Comparison of ENCODE assay signal across 13 cellular contexts in genomic region chr17:35028531-35029262, GRCh38. TPM values are rescaled to one million over a fixed set of nuclear protein-coding genes. Genes with fewer than 3 reads are reported as not detected.
DNase-seq lines count a peak whose midpoint lies in the region; ATAC-seq and TF ChIP-seq lines count a peak whose summit lies in the region.
"Had no signal": no experiment of that assay in that cellular context is flagged by ENCODE, and none has a peak within 500 bp of the region (broad histone marks: within the 10 kb centered on the region; RNA-seq: fewer than 3 reads in every experiment).

No MANE protein-coding gene starts in this region.

- DNase-seq in activated T-cell treated with anti-CD3 and anti-CD28 coated beads, Interleukin-2, amount 50 U/mL, for 72 hours, result no peak
- no peak for DNase-seq in activated T-cell treated with anti-CD3 and anti-CD28 coated beads, Interleukin-2, amount 50 U/mL, for 48 hours
- peak; percentile 16 for DNase-seq in UCSD-AML1 (lab: John Stamatoyannopoulos, UW; ENCODE audit: unreplicated experiment)
- no peak for DNase-seq in esophagus squamous epithelium (lab: John Stamatoyannopoulos, UW)
- DNase-seq in SHP77 treated with DMSO at 0.1 percent for 48 hours (lab: John Stamatoyannopoulos, UW), result no peak
- DNase-seq in sigmoid colon, result no peak
- DNase-seq in 8988T, result no peak
- DNase-seq: amygdala, BE2C, NCI-H524, WERI-Rb-1 had no signal

- WGBS in esophagus squamous epithelium, 2 donors, result 55 to 61% methylated on average over 3 of the region's 3 CpGs
- 42 to 60% methylated on average over 3 of the region's 3 CpGs for WGBS in sigmoid colon, 2 donors

- H3K27ac ChIP-seq in esophagus squamous epithelium (peak overlapping the region; percentile 45 to 73 (median 60)), temporal lobe (ENCODE audit: low read depth, low read length) (peak overlapping the region; percentile 22), sigmoid colon (peak overlapping the region in 2 of 4 donors; percentile 34 to 49)
- H3K27ac ChIP-seq: KMS-11, WERI-Rb-1 had no signal

- peak overlapping the region in 1 of 2 donors; percentile 20 for H3K4me3 Mint-ChIP-seq in activated T-cell treated with anti-CD3 and anti-CD28 coated beads, Interleukin-2, amount 50 U/mL, for 72 hours

- H3K9me3 ChIP-seq in esophagus squamous epithelium (no peaks in the 10 kb centered on the region), sigmoid colon (no peaks in the 10 kb centered on the region)
- H3K9me3 ChIP-seq: BE2C had no signal

- H3K27me3 ChIP-seq in esophagus squamous epithelium, result no peaks in the 10 kb centered on the region
- no peaks in the 10 kb centered on the region for H3K27me3 ChIP-seq in sigmoid colon
- H3K27me3 ChIP-seq: BE2C had no signal

- ATAC-seq in activated T-cell treated with anti-CD3 and anti-CD28 coated beads, Interleukin-2, amount 50 U/mL, for 72 hours (replicated peaks in 1 of 2), result peak in 1 of 2 donors; percentile 39

- intact Hi-C loops in esophagus squamous epithelium (cut with DNase I) (no loop called here), sigmoid colon (cut with DNase I) (no loop called here)

- no peaks in the 10 kb centered on the region for H3K9me3 Mint-ChIP-seq in activated T-cell treated with anti-CD3 and anti-CD28 coated beads, Interleukin-2, amount 50 U/mL, for 72 hours

- H3K4me3 ChIP-seq in esophagus squamous epithelium (no peak overlapping the region), sigmoid colon (no peak overlapping the region)

- no peaks in the 10 kb centered on the region for H3K27me3 Mint-ChIP-seq in activated T-cell treated with anti-CD3 and anti-CD28 coated beads, Interleukin-2, amount 50 U/mL, for 72 hours (ENCODE audit: low read depth)

- H3K36me3 ChIP-seq in esophagus squamous epithelium (peaks cover 0 to 37% (median 3%) of the 10 kb centered on the region in 3 donors), sigmoid colon (peaks cover 5 to 10% (median 7%) of the 10 kb centered on the region in 4 donors)
- H3K36me3 ChIP-seq: BE2C, WERI-Rb-1 had no signal

- peaks cover 30% of the 10 kb centered on the region for H3K4me1 Mint-ChIP-seq in activated T-cell treated with anti-CD3 and anti-CD28 coated beads, Interleukin-2, amount 50 U/mL, for 72 hours (ENCODE audit: low read depth)

- H3K36me3 Mint-ChIP-seq in activated T-cell treated with anti-CD3 and anti-CD28 coated beads, Interleukin-2, amount 50 U/mL, for 72 hours (ENCODE audit: insufficient read depth in 2 of 2), result peaks cover 3% of the 10 kb centered on the region in 2 donors

- no peak for TF ChIP-seq POLR2A in esophagus squamous epithelium (IDR thresholded peaks at IDR 0.05)
- TF ChIP-seq POLR2A in sigmoid colon (IDR thresholded peaks at IDR 0.05), result no peak

- peak overlapping the region; percentile 47 for H3K27ac Mint-ChIP-seq in activated T-cell treated with anti-CD3 and anti-CD28 coated beads, Interleukin-2, amount 50 U/mL, for 72 hours

- no peak for TF ChIP-seq CTCF in esophagus squamous epithelium (IDR thresholded peaks at IDR 0.05)
- TF ChIP-seq CTCF in sigmoid colon (IDR thresholded peaks at IDR 0.05), result no peak

- peaks cover 4 to 36% (median 5%) of the 10 kb centered on the region in 3 donors for H3K4me1 ChIP-seq in esophagus squamous epithelium
- H3K4me1 ChIP-seq in sigmoid colon, result peaks cover 0 to 25% (median 8%) of the 10 kb centered on the region in 4 donors
- H3K4me1 ChIP-seq: BE2C had no signal

- no peak for TF ChIP-seq EP300 in sigmoid colon (IDR thresholded peaks at IDR 0.05)

RNA-seq across cellular contexts. Expression of gene RFFL, which starts 34.8 kb away (rescaled TPM):
- total RNA-seq in activated T-cell treated with anti-CD3 and anti-CD28 coated beads, Interleukin-2, amount 50 U/mL, for 72 hours, result 10 to 100 TPM; 47.7 to 50.0 TPM
- total RNA-seq in esophagus squamous epithelium, result 10 to 100 TPM; 31.7 to 64.0 (median 56.2) TPM
- 7.1 TPM for total RNA-seq in temporal lobe
- total RNA-seq in sigmoid colon, result 10 to 100 TPM; 16.5 to 25.2 (median 21.8) TPM
- polyA plus RNA-seq in sigmoid colon, result 10 to 100 TPM; 15.0 to 29.4 (median 24.1) TPM

RNA-seq across cellular contexts. Expression of gene LIG3, which starts 48.4 kb away (rescaled TPM):
- 10 to 100 TPM; 39.1 to 44.0 TPM for total RNA-seq in activated T-cell treated with anti-CD3 and anti-CD28 coated beads, Interleukin-2, amount 50 U/mL, for 72 hours
- total RNA-seq in esophagus squamous epithelium (10 to 100 TPM; 18.9 to 32.6 (median 26.6) TPM), temporal lobe (30.5 TPM), sigmoid colon (10 to 100 TPM; 19.4 to 29.7 (median 22.7) TPM)
- 10 to 100 TPM in 1 of 3 donors, 1 to 10 TPM in 2; 3.5 to 15.6 (median 4.2) TPM for polyA plus RNA-seq in sigmoid colon
